Comparison of ENCODE assay signal across 9 cellular contexts in the genomic region with DNA sequence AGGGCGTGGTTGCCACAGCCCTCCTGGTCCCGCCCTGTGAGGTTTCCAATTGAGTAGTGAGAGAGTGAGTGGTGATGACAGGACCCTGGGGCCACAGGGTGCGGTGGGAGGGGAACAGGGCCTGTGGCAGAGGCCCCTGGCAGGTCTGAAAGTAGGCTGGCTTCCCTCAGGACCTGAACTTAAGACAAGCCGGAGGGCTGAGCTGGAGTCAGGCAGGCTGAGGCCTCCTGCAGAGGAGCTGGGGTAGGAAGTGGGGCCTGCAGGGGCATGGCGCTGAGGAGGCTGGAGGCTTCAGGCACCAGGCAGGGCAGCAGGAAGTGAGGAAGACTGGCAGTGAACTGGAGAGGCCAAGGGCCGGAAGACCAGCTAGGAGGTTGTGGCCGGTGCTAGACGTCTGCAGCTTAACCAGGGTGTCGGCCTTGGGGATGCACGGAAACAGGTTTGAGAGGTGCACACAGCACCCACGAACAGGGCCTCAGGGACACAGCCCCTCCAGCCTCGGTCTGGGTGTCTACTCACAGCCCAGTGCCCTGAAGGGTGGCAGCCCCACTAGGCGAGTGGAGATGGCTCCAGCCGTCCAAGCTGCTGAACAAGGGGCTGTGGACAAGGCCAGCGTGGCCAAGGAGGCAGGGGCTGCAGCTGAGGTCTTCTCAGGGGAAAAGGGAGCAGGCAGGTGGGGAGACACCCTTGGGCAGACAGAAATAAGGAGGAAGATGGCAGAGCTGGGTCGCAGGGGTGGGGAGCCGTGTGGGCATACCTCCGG. TPM values are rescaled to one million over a fixed set of nuclear protein-coding genes. Genes with fewer than 3 reads are reported as not detected.
DNase-seq lines count a peak whose midpoint lies in the region; ATAC-seq and TF ChIP-seq lines count a peak whose summit lies in the region.
"Had no signal": no experiment of that assay in that cellular context is flagged by ENCODE, and none has a peak within 500 bp of the region (broad histone marks: within the 10 kb centered on the region; RNA-seq: fewer than 3 reads in every experiment).

No MANE protein-coding gene starts in this region.

- no peaks in the 10 kb centered on the region for H3F3A ChIP-seq in GM23248 (ENCODE audit: insufficient read depth)

- H3K27me3 ChIP-seq in effector memory CD4-positive, alpha-beta T cell (replicated peaks; ENCODE audit: control insufficient read depth, insufficient read depth, low read length, poor library complexity, severe bottlenecking) = no peaks in the 10 kb centered on the region
- H3K27me3 ChIP-seq in GM23248 (replicated peaks; ENCODE audit: insufficient read depth) = no peaks in the 10 kb centered on the region

- no peak for TF ChIP-seq CTCF in HEK293 (tag by site-specific recombination; IDR thresholded peaks at IDR 0.05)

- WGBS in GM23248 (ENCODE audit: low coverage in 1 of 2, low lambda C conversion rate in 2 of 2, missing lambda C conversion rate in 2 of 2), 2 experiments = 72 to 75% methylated on average over 17 to 18 of the region's 18 CpGs

- no peaks in the 10 kb centered on the region for H3K36me3 Mint-ChIP-seq in activated CD4-positive, alpha-beta memory T cell treated with anti-CD3 and anti-CD28 coated beads, Interleukin-2, amount 10 ng/mL, durations not matched to agents 7 days and 5 days (ENCODE audit: low read depth)

- H3K4me2 ChIP-seq in GM23248 (ENCODE audit: unreplicated experiment) = no peak overlapping the region

- no peaks in the 10 kb centered on the region for H4K20me1 ChIP-seq in GM23248 (ENCODE audit: insufficient read depth)

- peak; percentile 81 for DNase-seq in activated CD4-positive, alpha-beta memory T cell treated with anti-CD3 and anti-CD28 coated beads, Interleukin-2, amount 10 ng/mL, durations not matched to agents 7 days and 5 days
- DNase-seq in effector memory CD4-positive, alpha-beta T cell = peak in 1 of 3 donors; percentile 4
- peak; percentile 65 to 75 for DNase-seq in stimulated activated CD8-positive, alpha-beta memory T cell treated with anti-CD3 and anti-CD28 coated beads, Interleukin-2, amount 100 ng/mL, for 48 hours (ENCODE audit: low read depth in 2 of 2)
- DNase-seq in GM23248 = no peak
- DNase-seq: DMS79 treated with DMSO at 0.1 percent for 48 hours, SJCRH30 had no signal

- H3K4me1 Mint-ChIP-seq in activated CD4-positive, alpha-beta memory T cell treated with anti-CD3 and anti-CD28 coated beads, Interleukin-2, amount 10 ng/mL, durations not matched to agents 7 days and 5 days = peaks cover 68% of the 10 kb centered on the region

- H3K27me3 Mint-ChIP-seq in activated CD4-positive, alpha-beta memory T cell treated with anti-CD3 and anti-CD28 coated beads, Interleukin-2, amount 10 ng/mL, durations not matched to agents 7 days and 5 days = no peaks in the 10 kb centered on the region

- H3K4me3 Mint-ChIP-seq in activated CD4-positive, alpha-beta memory T cell treated with anti-CD3 and anti-CD28 coated beads, Interleukin-2, amount 10 ng/mL, durations not matched to agents 7 days and 5 days = peak overlapping the region; percentile 86

- no peaks in the 10 kb centered on the region for H3K9me2 ChIP-seq in GM23248 (ENCODE audit: insufficient read depth)

- ATAC-seq in HG03280 (IDR thresholded peaks at IDR 0.05; ENCODE audit: unreplicated experiment) (no peak), HG02610 (IDR thresholded peaks at IDR 0.05; ENCODE audit: unreplicated experiment) (no peak)

- in situ Hi-C loops in GM23248 (cut with MboI) = no loop called here

- peak overlapping the region; percentile 97 for H3K27ac Mint-ChIP-seq in activated CD4-positive, alpha-beta memory T cell treated with anti-CD3 and anti-CD28 coated beads, Interleukin-2, amount 10 ng/mL, durations not matched to agents 7 days and 5 days

- no peaks in the 10 kb centered on the region for H3K9me3 Mint-ChIP-seq in activated CD4-positive, alpha-beta memory T cell treated with anti-CD3 and anti-CD28 coated beads, Interleukin-2, amount 10 ng/mL, durations not matched to agents 7 days and 5 days

- no peak overlapping the region for H3K27ac ChIP-seq in HEK293 (ENCODE audit: extremely low read depth, low read depth, low read length)
- H3K27ac ChIP-seq in effector memory CD4-positive, alpha-beta T cell (ENCODE audit: insufficient read depth, low read length, poor library complexity, severe bottlenecking) = peak overlapping the region; percentile 53
- no peak overlapping the region for H3K27ac ChIP-seq in GM23248
- H3K27ac ChIP-seq: SJCRH30 had no signal

- POLR2A ChIA-PET in HEK293 (lab: Yijun Ruan, JAX) = interaction anchor here (0.6 to 1.2 kb wide), 5 partner anchors 14 to 61 kb away, joined by 3 to 7 read pairs (median 4); partner anchors contain the start of genes PLEKHF1 and POP4
- POLR2A ChIA-PET in activated CD4-positive, alpha-beta memory T cell treated with anti-CD3 and anti-CD28 coated beads, Interleukin-2, amount 10 ng/mL, durations not matched to agents 7 days and 5 days (lab: Charles Lee) = interaction anchor here (1.3 to 11.4 kb wide), 14 partner anchors 9 to 318 kb away, joined by 4 to 131 read pairs (median 9); partner anchors contain the start of genes C19orf12, PLEKHF1, POP4 and URI1

- H3K4me3 ChIP-seq in HEK293 (ENCODE audit: low read depth, low read length) (no peak overlapping the region), GM23248 (no peak overlapping the region)
- peak overlapping the region; percentile 4 for H3K4me3 ChIP-seq in effector memory CD4-positive, alpha-beta T cell (ENCODE audit: insufficient read depth, low read depth, low read length, poor library complexity, severe bottlenecking)
- H3K4me3 ChIP-seq: SJCRH30 had no signal

- no peaks in the 10 kb centered on the region for H3K79me2 ChIP-seq in GM23248 (ENCODE audit: insufficient read depth)

- no peaks in the 10 kb centered on the region for H3K36me3 ChIP-seq in HEK293 (ENCODE audit: control insufficient read depth in 2 of 2, insufficient read depth in 1 of 2, low read length in 2 of 2)
- H3K36me3 ChIP-seq in effector memory CD4-positive, alpha-beta T cell (ENCODE audit: control insufficient read depth, insufficient read depth, low read length) = no peaks in the 10 kb centered on the region
- no peaks in the 10 kb centered on the region for H3K36me3 ChIP-seq in GM23248 (ENCODE audit: low read depth)
- H3K36me3 ChIP-seq: SJCRH30 had no signal

- no peak overlapping the region for H2AFZ ChIP-seq in GM23248

- no peak overlapping the region for H3K9ac ChIP-seq in GM23248

- CTCF ChIA-PET in HEK293 (lab: Yijun Ruan, JAX) = interaction anchor here (0.6 to 10.5 kb wide), 7 partner anchors 13 to 91 kb away, joined by 3 to 94 read pairs (median 5); partner anchors contain the start of genes C19orf12 and POP4
- CTCF ChIA-PET in activated CD4-positive, alpha-beta memory T cell treated with anti-CD3 and anti-CD28 coated beads, Interleukin-2, amount 10 ng/mL, durations not matched to agents 7 days and 5 days (lab: Charles Lee) = interaction anchor here (0.9 to 9.7 kb wide), 14 partner anchors 9 to 91 kb away, joined by 3 to 95 read pairs (median 9); partner anchors contain the start of genes C19orf12, PLEKHF1 and POP4

- H3K4me1 ChIP-seq in HEK293 (ENCODE audit: control insufficient read depth, insufficient read depth, low read length) (0 out of 2 replicates have a peak, but pooled peaks cover 3% of the 10 kb centered on the region), GM23248 (ENCODE audit: insufficient read depth) (no peaks in the 10 kb centered on the region)
- peaks cover 35% of the 10 kb centered on the region for H3K4me1 ChIP-seq in effector memory CD4-positive, alpha-beta T cell (ENCODE audit: control insufficient read depth, insufficient read depth, low read length, poor library complexity, severe bottlenecking)

- no peaks in the 10 kb centered on the region for H3K9me3 ChIP-seq in HEK293 (ENCODE audit: control insufficient read depth, insufficient read depth, low read depth, low read length)
- H3K9me3 ChIP-seq in effector memory CD4-positive, alpha-beta T cell (ENCODE audit: control insufficient read depth, low read length) = no peaks in the 10 kb centered on the region
- no peaks in the 10 kb centered on the region for H3K9me3 ChIP-seq in GM23248 (ENCODE audit: low read depth)
- H3K9me3 ChIP-seq: SJCRH30 had no signal

TF ChIP-seq in HEK293, 187 proteins besides CTCF, POLR2A, EP300 and RAD21:
- TF ChIP-seq KLF17 (tag by site-specific recombination; IDR thresholded peaks at IDR 0.05) (peak; percentile 87), ZNF335 (tag by site-specific recombination; conservative IDR thresholded peaks at IDR 0.05) (peak; percentile 95), ZNF555 (tag by site-specific recombination; conservative IDR thresholded peaks at IDR 0.05) (no peak), ZNF747 (tag by site-specific recombination; IDR thresholded peaks at IDR 0.05) (0 out of 2 replicates have a peak, but pooled peaks have one; percentile 56), ZIC2 (tag by site-specific recombination; IDR thresholded peaks at IDR 0.05) (peak; percentile 85), KLF1 (tag by site-specific recombination; IDR thresholded peaks at IDR 0.05) (peak; percentile 100), ZNF561 (tag by site-specific recombination; IDR thresholded peaks at IDR 0.05; ENCODE audit: borderline replicate concordance) (no peak), ZNF623 (tag by site-specific recombination; IDR thresholded peaks at IDR 0.05) (peak; percentile 47)

RNA-seq across cellular contexts. Expression of gene POP4, which starts 17.8 kb away (rescaled TPM):
- 10 to 100 TPM; 86.8 to 94.4 TPM for total RNA-seq in activated CD4-positive, alpha-beta memory T cell treated with anti-CD3 and anti-CD28 coated beads, Interleukin-2, amount 10 ng/mL, durations not matched to agents 7 days and 5 days
- 62.5 and 65.8 TPM in 2 replicates for total RNA-seq in GM23248 (2014; rRNA removed; shearing (Covaris generic))
- 132 and 139 TPM in 2 replicates for polyA plus RNA-seq in GM23248 (2016; fragmentation: Nextera tagmentation; extraction: Ambion mirVana)

RNA-seq across cellular contexts. Expression of gene PLEKHF1, which starts 41.4 kb away (rescaled TPM):
- 10 to 100 TPM; 53.1 to 53.9 TPM for total RNA-seq in activated CD4-positive, alpha-beta memory T cell treated with anti-CD3 and anti-CD28 coated beads, Interleukin-2, amount 10 ng/mL, durations not matched to agents 7 days and 5 days
- total RNA-seq in GM23248 (2014; rRNA removed; shearing (Covaris generic)) = 18.0 and 23.4 TPM in 2 replicates
- polyA plus RNA-seq in GM23248 (2016; fragmentation: Nextera tagmentation; extraction: Ambion mirVana) = 9.0 and 9.3 TPM in 2 replicates
